ENCODE assay signal across 8 cellular contexts in the genomic region with DNA sequence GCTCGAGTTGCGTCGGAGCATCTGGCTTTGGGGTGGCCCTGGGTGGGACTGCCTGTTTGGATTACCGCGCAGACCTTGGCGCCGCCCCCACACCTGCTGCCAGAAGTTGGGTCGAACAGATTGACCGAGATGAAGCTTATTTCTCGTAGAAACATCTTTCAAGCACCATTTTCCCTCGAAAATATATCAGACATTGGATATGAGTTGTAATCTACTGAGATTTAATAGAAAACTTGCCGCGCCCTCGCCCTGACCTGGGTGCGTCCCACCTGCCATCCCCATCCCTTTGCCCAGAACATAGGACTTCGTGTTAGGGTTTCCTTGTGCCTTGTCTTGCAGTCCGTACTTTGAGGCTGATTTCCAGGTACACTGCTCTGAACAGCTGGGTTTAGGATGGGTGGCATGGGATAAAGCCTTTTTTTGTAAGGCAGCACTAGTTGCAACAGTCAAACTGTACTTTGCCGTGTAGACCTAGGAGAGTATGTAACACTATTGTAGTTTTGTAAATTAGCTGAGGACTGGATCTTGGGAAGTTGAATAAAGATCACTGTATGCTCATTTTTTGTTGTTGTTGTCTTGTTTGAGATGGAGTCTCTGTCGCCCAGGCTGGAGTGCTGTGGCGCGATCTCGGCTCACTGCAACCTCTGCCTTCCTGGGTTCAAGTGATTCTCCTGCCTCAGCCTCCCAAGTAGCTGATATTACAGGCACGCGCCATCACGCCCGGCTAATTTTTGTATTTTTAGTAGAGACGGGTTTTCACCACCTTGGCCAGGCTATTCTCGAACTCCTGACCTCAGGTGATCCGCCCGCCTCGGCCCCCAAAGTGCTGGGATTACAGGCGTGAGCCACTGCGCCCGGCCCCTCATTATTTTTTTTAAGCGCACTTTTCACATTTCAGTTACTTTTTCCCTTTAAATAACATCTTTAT. TPM values are rescaled to one million over a fixed set of nuclear protein-coding genes. Genes with fewer than 3 reads are reported as not detected.
A peak's percentile ranks its signal among the peaks of the same experiment; 100 is the strongest.
DNase-seq lines count a peak whose midpoint lies in the region; ATAC-seq and TF ChIP-seq lines count a peak whose summit lies in the region.

No MANE protein-coding gene starts in this region.

- H3K79me2 ChIP-seq in OCI-LY3 (ENCODE audit: low read length) (peaks cover 50% of the 10 kb centered on the region), trophoblast cell (ENCODE audit: control insufficient read depth, insufficient read depth, low read length, poor library complexity) (peaks cover 14% of the 10 kb centered on the region)

- H4K12ac ChIP-seq in trophoblast cell (ENCODE audit: low read depth, low read length) = peak overlapping the region; percentile 55

- H3K27ac ChIP-seq in OCI-LY3 (ENCODE audit: low read length) (peak overlapping the region; percentile 62), epithelial cell of prostate (peak overlapping the region; percentile 91), trophoblast cell (ENCODE audit: low read depth, low read length) (peak overlapping the region; percentile 45)

- H3K18ac ChIP-seq in trophoblast cell (ENCODE audit: low read length) = peak overlapping the region; percentile 73

- peak overlapping the region; percentile 63 for H4K8ac ChIP-seq in trophoblast cell (ENCODE audit: low read depth, low read length)

- DNase-seq in EL (peak; percentile 8), epithelial cell of prostate (ENCODE audit: low read depth, low spot score) (no peak), trophoblast cell (peak in 1 of 2 donors; percentile 16), GM19238 (ENCODE audit: insufficient read length, low spot score) (no peak), NCI-H1930 (lab: John Stamatoyannopoulos, UW) (no peak), A172 (ENCODE audit: low spot score) (no peak)

- peak overlapping the region; percentile 80 for H3K4ac ChIP-seq in trophoblast cell (ENCODE audit: low read depth, low read length)

- peak overlapping the region; percentile 44 for H3K23ac ChIP-seq in trophoblast cell (ENCODE audit: low read length)

- H3K4me1 ChIP-seq in OCI-LY3 (ENCODE audit: low read length) (peaks cover 19% of the 10 kb centered on the region), trophoblast cell (ENCODE audit: control insufficient read depth in 1 of 2, insufficient read depth in 2 of 2, low read length in 2 of 2) (peaks cover 5 to 7% of the 10 kb centered on the region in 2 experiments)

- peaks cover 9% of the 10 kb centered on the region; the same call in 1 of the 2 replicates for H4K20me1 ChIP-seq in OCI-LY3 (ENCODE audit: insufficient read depth, low read length)

- ATAC-seq in HG03280 (IDR thresholded peaks at IDR 0.05; ENCODE audit: unreplicated experiment) = no peak

- H2BK5ac ChIP-seq in trophoblast cell (ENCODE audit: low read depth, low read length, poor library complexity) = peak overlapping the region; percentile 32

- no peak for TF ChIP-seq CTCF in OCI-LY3 (IDR thresholded peaks at IDR 0.05; ENCODE audit: low read depth, low read length)

- peaks cover 4% of the 10 kb centered on the region for H3K79me1 ChIP-seq in trophoblast cell (ENCODE audit: low read length)

- no peak overlapping the region for H2BK120ac ChIP-seq in trophoblast cell (ENCODE audit: insufficient read depth, low read length, poor library complexity)

- peak overlapping the region; percentile 72 for H4K91ac ChIP-seq in trophoblast cell (ENCODE audit: low read depth, low read length)

- H3K4me3 ChIP-seq in OCI-LY3 (ENCODE audit: low read length) = peak overlapping the region; percentile 88
- peak overlapping the region; percentile 98 for H3K4me3 ChIP-seq in trophoblast cell (ENCODE audit: low read depth, low read length)

- H2AK5ac ChIP-seq in trophoblast cell (ENCODE audit: low read length) = peak overlapping the region; percentile 22

- 0 out of 2 replicates have a peak, but pooled peaks cover 2% of the 10 kb centered on the region for H3K27me3 ChIP-seq in OCI-LY3 (ENCODE audit: low read depth, low read length)
- no peaks in the 10 kb centered on the region for H3K27me3 ChIP-seq in trophoblast cell (ENCODE audit: insufficient read depth, low read length)

- H2BK12ac ChIP-seq in trophoblast cell (ENCODE audit: low read length) = no peak overlapping the region

- H3K4me2 ChIP-seq in OCI-LY3 (ENCODE audit: low read length) = peak overlapping the region; percentile 100
- peak overlapping the region; percentile 97 for H3K4me2 ChIP-seq in trophoblast cell (ENCODE audit: low read length)

- peak overlapping the region; percentile 47; the same call in 1 of the 2 replicates for H2AFZ ChIP-seq in OCI-LY3 (ENCODE audit: low read depth, low read length)
- peak overlapping the region; percentile 51 for H2AFZ ChIP-seq in trophoblast cell (ENCODE audit: insufficient read depth, low read length, poor library complexity)

- H3K9ac ChIP-seq in OCI-LY3 (ENCODE audit: low read length) = peak overlapping the region; percentile 93
- peak overlapping the region; percentile 50 for H3K9ac ChIP-seq in trophoblast cell (ENCODE audit: low read length)

- no peaks in the 10 kb centered on the region for H3K9me3 ChIP-seq in OCI-LY3 (ENCODE audit: insufficient read depth, low read length)
- H3K9me3 ChIP-seq in trophoblast cell (ENCODE audit: insufficient read depth, low read depth, low read length) = no peaks in the 10 kb centered on the region

- no CpG with 5 or more reads among the region's 35 CpGs for WGBS in trophoblast cell (ENCODE audit: extremely low coverage, insufficient coverage, insufficient read length)

- peak overlapping the region; percentile 76 for H3K14ac ChIP-seq in trophoblast cell (ENCODE audit: low read length)

- H3K36me3 ChIP-seq in OCI-LY3 (replicated peaks; ENCODE audit: low read depth, low read length) (peaks cover 3% of the 10 kb centered on the region), trophoblast cell (ENCODE audit: control insufficient read depth in 1 of 2, insufficient read depth in 2 of 2, low read length in 2 of 2) (no peaks in the 10 kb centered on the region)

RNA-seq across cellular contexts. Expression of a gene that starts 1.0 kb away (rescaled TPM):
- 61.6 and 62.5 TPM in 2 replicates for polyA plus RNA-seq in trophoblast cell (2013)
- total RNA-seq in A172 (2014; rRNA removed; shearing (Covaris generic)) = 84.1 and 84.9 TPM in 2 replicates

RNA-seq across cellular contexts. Expression of a gene that starts 25.4 kb away (rescaled TPM):
- 48.8 and 49.9 TPM in 2 replicates for polyA plus RNA-seq in trophoblast cell (2013)
- 141 and 265 TPM in 2 replicates for total RNA-seq in A172 (2014; rRNA removed; shearing (Covaris generic))

RNA-seq across cellular contexts. Expression of a gene that starts 33.7 kb away (rescaled TPM):
- polyA plus RNA-seq in trophoblast cell (2013) = 46.3 and 54.5 TPM in 2 replicates
- total RNA-seq in A172 (2014; rRNA removed; shearing (Covaris generic)) = 174 and 175 TPM in 2 replicates
